In the genomic region with DNA sequence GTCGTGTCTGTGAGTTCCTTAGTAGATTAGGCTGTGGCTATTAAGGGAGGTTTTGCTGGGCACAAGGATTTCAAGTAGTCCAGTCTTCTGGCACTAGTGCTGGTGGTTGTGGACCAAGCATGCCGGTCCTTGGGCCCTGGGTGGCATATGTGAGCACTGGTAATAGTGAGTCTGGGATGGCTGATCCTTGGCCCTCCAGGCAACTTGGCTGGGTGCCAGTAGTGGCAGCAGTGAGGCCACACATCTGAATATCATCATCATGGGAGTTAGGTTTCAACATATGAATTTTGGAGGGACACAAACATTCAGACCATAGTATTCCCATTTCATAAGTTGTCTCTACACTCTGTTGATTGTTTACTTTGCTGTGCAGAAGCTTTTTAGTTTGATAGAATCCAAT, we compare ENCODE assay signal across 1 cellular context.
TF ChIP-seq lines count a peak whose summit lies in the region.

No MANE protein-coding gene starts in this region.

TF ChIP-seq in K562, 482 proteins besides CTCF, POLR2A, EP300 and RAD21 (continued from another document):
- TF ChIP-seq, protein P1, sequence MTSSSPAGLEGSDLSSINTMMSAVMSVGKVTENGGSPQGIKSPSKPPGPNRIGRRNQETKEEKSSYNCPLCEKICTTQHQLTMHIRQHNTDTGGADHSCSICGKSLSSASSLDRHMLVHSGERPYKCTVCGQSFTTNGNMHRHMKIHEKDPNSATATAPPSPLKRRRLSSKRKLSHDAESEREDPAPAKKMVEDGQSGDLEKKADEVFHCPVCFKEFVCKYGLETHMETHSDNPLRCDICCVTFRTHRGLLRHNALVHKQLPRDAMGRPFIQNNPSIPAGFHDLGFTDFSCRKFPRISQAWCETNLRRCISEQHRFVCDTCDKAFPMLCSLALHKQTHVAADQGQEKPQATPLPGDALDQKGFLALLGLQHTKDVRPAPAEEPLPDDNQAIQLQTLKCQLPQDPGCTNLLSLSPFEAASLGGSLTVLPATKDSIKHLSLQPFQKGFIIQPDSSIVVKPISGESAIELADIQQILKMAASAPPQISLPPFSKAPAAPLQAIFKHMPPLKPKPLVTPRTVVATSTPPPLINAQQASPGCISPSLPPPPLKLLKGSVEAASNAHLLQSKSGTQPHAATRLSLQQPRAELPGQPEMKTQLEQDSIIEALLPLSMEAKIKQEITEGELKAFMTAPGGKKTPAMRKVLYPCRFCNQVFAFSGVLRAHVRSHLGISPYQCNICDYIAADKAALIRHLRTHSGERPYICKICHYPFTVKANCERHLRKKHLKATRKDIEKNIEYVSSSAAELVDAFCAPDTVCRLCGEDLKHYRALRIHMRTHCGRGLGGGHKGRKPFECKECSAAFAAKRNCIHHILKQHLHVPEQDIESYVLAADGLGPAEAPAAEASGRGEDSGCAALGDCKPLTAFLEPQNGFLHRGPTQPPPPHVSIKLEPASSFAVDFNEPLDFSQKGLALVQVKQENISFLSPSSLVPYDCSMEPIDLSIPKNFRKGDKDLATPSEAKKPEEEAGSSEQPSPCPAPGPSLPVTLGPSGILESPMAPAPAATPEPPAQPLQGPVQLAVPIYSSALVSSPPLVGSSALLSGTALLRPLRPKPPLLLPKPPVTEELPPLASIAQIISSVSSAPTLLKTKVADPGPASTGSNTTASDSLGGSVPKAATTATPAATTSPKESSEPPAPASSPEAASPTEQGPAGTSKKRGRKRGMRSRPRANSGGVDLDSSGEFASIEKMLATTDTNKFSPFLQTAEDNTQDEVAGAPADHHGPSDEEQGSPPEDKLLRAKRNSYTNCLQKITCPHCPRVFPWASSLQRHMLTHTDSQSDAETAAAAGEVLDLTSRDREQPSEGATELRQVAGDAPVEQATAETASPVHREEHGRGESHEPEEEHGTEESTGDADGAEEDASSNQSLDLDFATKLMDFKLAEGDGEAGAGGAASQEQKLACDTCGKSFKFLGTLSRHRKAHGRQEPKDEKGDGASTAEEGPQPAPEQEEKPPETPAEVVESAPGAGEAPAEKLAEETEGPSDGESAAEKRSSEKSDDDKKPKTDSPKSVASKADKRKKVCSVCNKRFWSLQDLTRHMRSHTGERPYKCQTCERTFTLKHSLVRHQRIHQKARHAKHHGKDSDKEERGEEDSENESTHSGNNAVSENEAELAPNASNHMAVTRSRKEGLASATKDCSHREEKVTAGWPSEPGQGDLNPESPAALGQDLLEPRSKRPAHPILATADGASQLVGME (CRISPR knock-in tag; IDR thresholded peaks at IDR 0.05): no peak
